20 cellular contexts compared by ENCODE assay signal in the genomic region with DNA sequence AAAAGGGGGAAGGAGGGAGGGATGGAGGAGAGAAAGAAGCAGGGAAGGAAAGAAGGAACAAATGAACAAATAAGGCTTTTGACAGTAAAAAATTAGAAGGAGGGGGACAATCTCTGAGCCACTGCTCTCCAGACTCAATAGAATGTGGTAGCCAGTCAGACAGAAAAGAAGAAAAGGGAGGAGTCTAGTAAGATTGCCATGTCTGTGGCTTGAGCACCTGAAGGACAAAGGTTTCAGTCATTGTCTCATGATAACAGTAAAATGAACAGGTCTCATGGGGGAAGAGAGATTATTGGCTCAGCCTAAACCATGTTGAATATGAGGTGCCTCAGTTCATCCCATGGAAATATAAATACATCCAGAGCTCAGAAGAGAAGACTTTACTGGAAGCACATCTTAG. TPM values are rescaled to one million over a fixed set of nuclear protein-coding genes. Genes with fewer than 3 reads are reported as not detected.
DNase-seq lines count a peak whose midpoint lies in the region; ATAC-seq and TF ChIP-seq lines count a peak whose summit lies in the region.
"Had no signal": no experiment of that assay in that cellular context is flagged by ENCODE, and none has a peak within 500 bp of the region (broad histone marks: within the 10 kb centered on the region; RNA-seq: fewer than 3 reads in every experiment).

No MANE protein-coding gene starts in this region.

- H3K4me3 ChIP-seq in ovary: no peak overlapping the region
- H3K4me3 ChIP-seq in PC-9: no peak overlapping the region
- H3K4me3 ChIP-seq: BLaER1 treated with 17β-estradiol and CSF1 and Interleukin-3, amounts not matched to agents 10 nM and 100 nM; gastroesophageal sphincter; tibial nerve had no signal

- peaks cover 15% of the 10 kb centered on the region for H3F3A ChIP-seq in PC-9 (ENCODE audit: insufficient read depth, low read depth)

- CTCF ChIA-PET in PC-9 (lab: Charles Lee): no interaction called here

- BruUV-seq in PC-9 (replicated peaks; lab: Mats Ljungman, UMichigan): no TSS peak

- H3K4me2 ChIP-seq in PC-9: no peak overlapping the region
- H3K4me2 ChIP-seq: BLaER1 treated with 17β-estradiol and CSF1 and Interleukin-3, amounts not matched to agents 10 nM and 100 nM had no signal

- no peaks in the 10 kb centered on the region for H3K36me3 ChIP-seq in ovary
- H3K36me3 ChIP-seq in PC-9 (ENCODE audit: low read depth): no peaks in the 10 kb centered on the region
- H3K36me3 ChIP-seq: BLaER1 treated with 17β-estradiol and CSF1 and Interleukin-3, amounts not matched to agents 10 nM and 100 nM; gastroesophageal sphincter; tibial nerve had no signal

- no peaks in the 10 kb centered on the region for H4K20me1 ChIP-seq in PC-9 (ENCODE audit: insufficient read depth)
- H4K20me1 ChIP-seq: BLaER1 treated with 17β-estradiol and CSF1 and Interleukin-3, amounts not matched to agents 10 nM and 100 nM had no signal

- H2AFZ ChIP-seq in PC-9: no peak overlapping the region

- in situ Hi-C loops in ACHN (cut with HindIII; ENCODE audit: low pct_ligation_motif_present, low pct_unique_long_range_greater_than_20kb, low sequenced_read_pairs): no loop called here

- DNase-seq in ovary (no peak), ACHN (no peak), PC-9 (no peak), AML-193 (lab: John Stamatoyannopoulos, UW) (no peak)
- DNase-seq: activated CD8-positive, alpha-beta memory T cell treated with anti-CD3 and anti-CD28 coated beads for 24 hours; activated effector memory CD4-positive, alpha-beta T cell treated with anti-CD3 and anti-CD28 coated beads, Interleukin-2, amount 50 U/mL, for 16 hours; aorta; DMS153; NCI-H146; NCI-H510A; stimulated activated CD4-positive, alpha-beta T cell treated with anti-CD3 and anti-CD28 coated beads, Interleukin-2, amount 100 ng/mL, for 48 hours had no signal

- TF ChIP-seq EP300 in ovary (IDR thresholded peaks at IDR 0.05): no peak

- no peak overlapping the region for H3K27ac ChIP-seq in ovary
- H3K27ac ChIP-seq in PC-9: no peak overlapping the region
- H3K27ac ChIP-seq: BLaER1 treated with 17β-estradiol and CSF1 and Interleukin-3, amounts not matched to agents 10 nM and 100 nM; gastroesophageal sphincter; HL-60; tibial nerve had no signal

- no peak for TF ChIP-seq POLR2A in ovary (IDR thresholded peaks at IDR 0.05)

- intact Hi-C loops in ovary (cut with DNase I) (no loop called here), PC-9 (cut with micrococcal nuclease; ENCODE audit: unreplicated experiment) (no loop called here)

- H3K79me2 ChIP-seq in PC-9 (ENCODE audit: low read depth): no peaks in the 10 kb centered on the region

- peak; percentile 73 for ATAC-seq in GM18873 (IDR thresholded peaks at IDR 0.05; ENCODE audit: low FRiP score, unreplicated experiment)
- peak; percentile 61 for ATAC-seq in GM21529 (IDR thresholded peaks at IDR 0.05; ENCODE audit: unreplicated experiment)
- peak; percentile 78 for ATAC-seq in HG02973 (IDR thresholded peaks at IDR 0.05; ENCODE audit: unreplicated experiment)
- ATAC-seq in HG03571 (IDR thresholded peaks at IDR 0.05; ENCODE audit: unreplicated experiment): peak; percentile 41
- ATAC-seq: gastroesophageal sphincter, sciatic nerve had no signal

- H3K9me3 ChIP-seq in ovary: no peaks in the 10 kb centered on the region
- no peaks in the 10 kb centered on the region for H3K9me3 ChIP-seq in PC-9 (ENCODE audit: insufficient read depth, low read depth)
- H3K9me3 ChIP-seq: BLaER1 treated with 17β-estradiol and CSF1 and Interleukin-3, amounts not matched to agents 10 nM and 100 nM; gastroesophageal sphincter; tibial nerve had no signal

- TF ChIP-seq CTCF in ovary (IDR thresholded peaks at IDR 0.05) (no peak), PC-9 (conservative IDR thresholded peaks at IDR 0.05) (no peak)

- POLR2A ChIA-PET in PC-9 (lab: Charles Lee; ENCODE audit: unreplicated experiment): no interaction called here

- H3K27me3 ChIP-seq in ovary (no peaks in the 10 kb centered on the region), PC-9 (ENCODE audit: insufficient read depth, low read depth) (no peaks in the 10 kb centered on the region)
- H3K27me3 ChIP-seq: BLaER1 treated with 17β-estradiol and CSF1 and Interleukin-3, amounts not matched to agents 10 nM and 100 nM; gastroesophageal sphincter; tibial nerve had no signal

- H3K4me1 ChIP-seq in ovary (ENCODE audit: insufficient read depth): no peaks in the 10 kb centered on the region
- peaks cover 25% of the 10 kb centered on the region for H3K4me1 ChIP-seq in PC-9 (replicated peaks; ENCODE audit: insufficient read depth)
- H3K4me1 ChIP-seq: gastroesophageal sphincter, tibial nerve had no signal

- H3K9me2 ChIP-seq in PC-9 (ENCODE audit: insufficient read depth): no peaks in the 10 kb centered on the region

RNA-seq across cellular contexts. Expression of a gene that starts 14.0 kb away (rescaled TPM):
- total RNA-seq in ovary: 10 to 100 TPM; 22.2 to 89.4 (median 44.1) TPM
- 10 to 100 TPM in 1 of 2 donors, 1 to 10 TPM in 1; 9.4 to 33.6 TPM for polyA plus RNA-seq in ovary
- 46.4 and 63.8 TPM in 2 replicates for total RNA-seq in PC-9 (2021)
